ENCODE assay signal across 5 cellular contexts in the genomic region with DNA sequence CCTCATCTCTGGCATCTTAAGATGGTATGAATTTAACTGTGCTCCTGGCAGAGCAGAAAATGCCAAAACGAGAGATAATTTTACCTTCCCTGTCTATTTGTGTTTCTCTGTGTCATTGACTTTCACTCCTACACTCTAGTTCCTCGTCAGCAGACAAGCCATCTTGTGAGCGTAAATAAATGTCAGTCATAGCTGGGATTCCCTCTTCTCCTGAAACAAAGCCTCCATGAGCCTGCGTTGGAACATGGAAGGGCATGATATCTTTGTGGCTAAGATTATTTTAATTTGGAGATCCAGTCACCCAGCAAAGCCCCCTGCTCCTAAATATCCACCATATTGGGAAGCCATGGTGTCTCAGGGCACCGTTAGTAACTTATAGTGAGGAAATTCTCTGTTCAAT. TPM values are rescaled to one million over a fixed set of nuclear protein-coding genes. Genes with fewer than 3 reads are reported as not detected.
"Had no signal": no experiment of that assay in that cellular context is flagged by ENCODE, and none has a peak within 500 bp of the region (broad histone marks: within the 10 kb centered on the region; RNA-seq: fewer than 3 reads in every experiment).

No MANE protein-coding gene starts in this region.

- H2AFZ ChIP-seq: GM23338 had no signal

- ATAC-seq: GM23338 had no signal

- H3K4me3 ChIP-seq: GM23338 had no signal

- H3K4me2 ChIP-seq: GM23338 had no signal

- DNase-seq: H9, HCEC 1CT, IMR-90 had no signal

RNA-seq across cellular contexts. Expression of a gene that starts 37.8 kb away (rescaled TPM):
- total RNA-seq: HT-29, IMR-90 had no signal
- polyA plus RNA-seq: IMR-90 had no signal
